In the genomic region with DNA sequence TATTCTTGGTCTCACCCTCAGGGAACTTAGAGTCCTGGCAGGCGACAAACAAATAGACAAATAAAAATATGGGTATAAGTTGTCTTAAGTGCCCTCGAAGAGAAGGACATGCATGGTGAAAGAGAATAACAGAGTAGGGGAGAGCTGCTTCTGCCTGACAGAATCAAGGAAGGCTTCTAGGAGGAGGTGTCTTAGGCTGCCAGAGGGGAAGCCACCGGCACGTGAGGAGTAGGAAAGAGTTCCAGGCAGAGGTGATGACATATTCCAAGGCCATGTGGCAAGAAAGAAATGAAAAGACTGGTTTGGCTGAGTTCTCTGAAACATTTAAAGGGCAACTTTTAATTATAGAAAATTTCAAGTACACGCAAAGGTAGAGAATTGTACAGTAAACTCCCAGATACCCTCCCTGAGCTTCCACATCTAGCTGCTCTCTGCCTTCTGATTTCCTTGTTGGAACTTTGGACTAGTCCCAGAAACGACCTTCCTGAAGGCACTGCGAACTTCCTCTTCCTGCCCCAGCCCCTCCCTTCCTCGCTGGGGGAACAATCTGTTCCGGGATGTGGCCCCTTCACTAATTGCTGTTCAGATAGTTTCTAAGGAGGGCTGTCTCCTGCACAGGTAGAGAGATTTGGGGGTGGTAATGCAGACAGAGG, we compare ENCODE assay signal across 1 cellular context.
TF ChIP-seq lines count a peak whose summit lies in the region.

No MANE protein-coding gene starts in this region.

TF ChIP-seq in GM12878, 131 proteins besides CTCF, POLR2A, EP300 and RAD21 (continued from another document):
- TF ChIP-seq, protein P1, sequence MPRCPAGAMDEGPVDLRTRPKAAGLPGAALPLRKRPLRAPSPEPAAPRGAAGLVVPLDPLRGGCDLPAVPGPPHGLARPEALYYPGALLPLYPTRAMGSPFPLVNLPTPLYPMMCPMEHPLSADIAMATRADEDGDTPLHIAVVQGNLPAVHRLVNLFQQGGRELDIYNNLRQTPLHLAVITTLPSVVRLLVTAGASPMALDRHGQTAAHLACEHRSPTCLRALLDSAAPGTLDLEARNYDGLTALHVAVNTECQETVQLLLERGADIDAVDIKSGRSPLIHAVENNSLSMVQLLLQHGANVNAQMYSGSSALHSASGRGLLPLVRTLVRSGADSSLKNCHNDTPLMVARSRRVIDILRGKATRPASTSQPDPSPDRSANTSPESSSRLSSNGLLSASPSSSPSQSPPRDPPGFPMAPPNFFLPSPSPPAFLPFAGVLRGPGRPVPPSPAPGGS (IDR thresholded peaks at IDR 0.05; ENCODE audit: borderline replicate concordance, insufficient read depth, low read depth, low read length, poor library complexity, severe bottlenecking): no peak
- TF ChIP-seq, protein P2, sequence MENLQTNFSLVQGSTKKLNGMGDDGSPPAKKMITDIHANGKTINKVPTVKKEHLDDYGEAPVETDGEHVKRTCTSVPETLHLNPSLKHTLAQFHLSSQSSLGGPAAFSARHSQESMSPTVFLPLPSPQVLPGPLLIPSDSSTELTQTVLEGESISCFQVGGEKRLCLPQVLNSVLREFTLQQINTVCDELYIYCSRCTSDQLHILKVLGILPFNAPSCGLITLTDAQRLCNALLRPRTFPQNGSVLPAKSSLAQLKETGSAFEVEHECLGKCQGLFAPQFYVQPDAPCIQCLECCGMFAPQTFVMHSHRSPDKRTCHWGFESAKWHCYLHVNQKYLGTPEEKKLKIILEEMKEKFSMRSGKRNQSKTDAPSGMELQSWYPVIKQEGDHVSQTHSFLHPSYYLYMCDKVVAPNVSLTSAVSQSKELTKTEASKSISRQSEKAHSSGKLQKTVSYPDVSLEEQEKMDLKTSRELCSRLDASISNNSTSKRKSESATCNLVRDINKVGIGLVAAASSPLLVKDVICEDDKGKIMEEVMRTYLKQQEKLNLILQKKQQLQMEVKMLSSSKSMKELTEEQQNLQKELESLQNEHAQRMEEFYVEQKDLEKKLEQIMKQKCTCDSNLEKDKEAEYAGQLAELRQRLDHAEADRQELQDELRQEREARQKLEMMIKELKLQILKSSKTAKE (IDR thresholded peaks at IDR 0.05; ENCODE audit: low read depth, poor library complexity, severe bottlenecking): no peak
- TF ChIP-seq, protein P3, sequence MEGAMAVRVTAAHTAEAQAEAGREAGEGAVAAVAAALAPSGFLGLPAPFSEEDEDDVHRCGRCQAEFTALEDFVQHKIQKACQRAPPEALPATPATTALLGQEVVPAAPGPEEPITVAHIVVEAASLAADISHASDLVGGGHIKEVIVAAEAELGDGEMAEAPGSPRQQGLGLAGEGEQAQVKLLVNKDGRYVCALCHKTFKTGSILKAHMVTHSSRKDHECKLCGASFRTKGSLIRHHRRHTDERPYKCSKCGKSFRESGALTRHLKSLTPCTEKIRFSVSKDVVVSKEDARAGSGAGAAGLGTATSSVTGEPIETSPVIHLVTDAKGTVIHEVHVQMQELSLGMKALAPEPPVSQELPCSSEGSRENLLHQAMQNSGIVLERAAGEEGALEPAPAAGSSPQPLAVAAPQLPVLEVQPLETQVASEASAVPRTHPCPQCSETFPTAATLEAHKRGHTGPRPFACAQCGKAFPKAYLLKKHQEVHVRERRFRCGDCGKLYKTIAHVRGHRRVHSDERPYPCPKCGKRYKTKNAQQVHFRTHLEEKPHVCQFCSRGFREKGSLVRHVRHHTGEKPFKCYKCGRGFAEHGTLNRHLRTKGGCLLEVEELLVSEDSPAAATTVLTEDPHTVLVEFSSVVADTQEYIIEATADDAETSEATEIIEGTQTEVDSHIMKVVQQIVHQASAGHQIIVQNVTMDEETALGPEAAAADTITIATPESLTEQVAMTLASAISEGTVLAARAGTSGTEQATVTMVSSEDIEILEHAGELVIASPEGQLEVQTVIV (IDR thresholded peaks at IDR 0.05; ENCODE audit: borderline replicate concordance, partially characterized antibody): no peak
- TF ChIP-seq ZNF274 (IDR thresholded peaks at IDR 0.05; ENCODE audit: insufficient read depth, insufficient read length) (no peak), TCF3 (IDR thresholded peaks at IDR 0.05; ENCODE audit: borderline replicate concordance, insufficient read depth, low read depth, low read length) (no peak), SIN3A (IDR thresholded peaks at IDR 0.05; ENCODE audit: low read depth, low read length) (no peak), CBX3 (IDR thresholded peaks at IDR 0.05; ENCODE audit: borderline replicate concordance, low read depth) (no peak), CHD1 (IDR thresholded peaks at IDR 0.05; ENCODE audit: low read depth, low read length) (no peak), TAF1 (IDR thresholded peaks at IDR 0.05; ENCODE audit: borderline replicate concordance, low read depth, low read length) (no peak), ZNF622 (IDR thresholded peaks at IDR 0.05) (no peak)
- TF ChIP-seq, protein P4, sequence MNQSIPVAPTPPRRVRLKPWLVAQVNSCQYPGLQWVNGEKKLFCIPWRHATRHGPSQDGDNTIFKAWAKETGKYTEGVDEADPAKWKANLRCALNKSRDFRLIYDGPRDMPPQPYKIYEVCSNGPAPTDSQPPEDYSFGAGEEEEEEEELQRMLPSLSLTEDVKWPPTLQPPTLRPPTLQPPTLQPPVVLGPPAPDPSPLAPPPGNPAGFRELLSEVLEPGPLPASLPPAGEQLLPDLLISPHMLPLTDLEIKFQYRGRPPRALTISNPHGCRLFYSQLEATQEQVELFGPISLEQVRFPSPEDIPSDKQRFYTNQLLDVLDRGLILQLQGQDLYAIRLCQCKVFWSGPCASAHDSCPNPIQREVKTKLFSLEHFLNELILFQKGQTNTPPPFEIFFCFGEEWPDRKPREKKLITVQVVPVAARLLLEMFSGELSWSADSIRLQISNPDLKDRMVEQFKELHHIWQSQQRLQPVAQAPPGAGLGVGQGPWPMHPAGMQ (IDR thresholded peaks at IDR 0.05; ENCODE audit: borderline replicate concordance): no peak
- TF ChIP-seq, protein P5, sequence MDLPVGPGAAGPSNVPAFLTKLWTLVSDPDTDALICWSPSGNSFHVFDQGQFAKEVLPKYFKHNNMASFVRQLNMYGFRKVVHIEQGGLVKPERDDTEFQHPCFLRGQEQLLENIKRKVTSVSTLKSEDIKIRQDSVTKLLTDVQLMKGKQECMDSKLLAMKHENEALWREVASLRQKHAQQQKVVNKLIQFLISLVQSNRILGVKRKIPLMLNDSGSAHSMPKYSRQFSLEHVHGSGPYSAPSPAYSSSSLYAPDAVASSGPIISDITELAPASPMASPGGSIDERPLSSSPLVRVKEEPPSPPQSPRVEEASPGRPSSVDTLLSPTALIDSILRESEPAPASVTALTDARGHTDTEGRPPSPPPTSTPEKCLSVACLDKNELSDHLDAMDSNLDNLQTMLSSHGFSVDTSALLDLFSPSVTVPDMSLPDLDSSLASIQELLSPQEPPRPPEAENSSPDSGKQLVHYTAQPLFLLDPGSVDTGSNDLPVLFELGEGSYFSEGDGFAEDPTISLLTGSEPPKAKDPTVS (IDR thresholded peaks at IDR 0.05; ENCODE audit: low read depth, low read length): no peak
- TF ChIP-seq, protein P6, sequence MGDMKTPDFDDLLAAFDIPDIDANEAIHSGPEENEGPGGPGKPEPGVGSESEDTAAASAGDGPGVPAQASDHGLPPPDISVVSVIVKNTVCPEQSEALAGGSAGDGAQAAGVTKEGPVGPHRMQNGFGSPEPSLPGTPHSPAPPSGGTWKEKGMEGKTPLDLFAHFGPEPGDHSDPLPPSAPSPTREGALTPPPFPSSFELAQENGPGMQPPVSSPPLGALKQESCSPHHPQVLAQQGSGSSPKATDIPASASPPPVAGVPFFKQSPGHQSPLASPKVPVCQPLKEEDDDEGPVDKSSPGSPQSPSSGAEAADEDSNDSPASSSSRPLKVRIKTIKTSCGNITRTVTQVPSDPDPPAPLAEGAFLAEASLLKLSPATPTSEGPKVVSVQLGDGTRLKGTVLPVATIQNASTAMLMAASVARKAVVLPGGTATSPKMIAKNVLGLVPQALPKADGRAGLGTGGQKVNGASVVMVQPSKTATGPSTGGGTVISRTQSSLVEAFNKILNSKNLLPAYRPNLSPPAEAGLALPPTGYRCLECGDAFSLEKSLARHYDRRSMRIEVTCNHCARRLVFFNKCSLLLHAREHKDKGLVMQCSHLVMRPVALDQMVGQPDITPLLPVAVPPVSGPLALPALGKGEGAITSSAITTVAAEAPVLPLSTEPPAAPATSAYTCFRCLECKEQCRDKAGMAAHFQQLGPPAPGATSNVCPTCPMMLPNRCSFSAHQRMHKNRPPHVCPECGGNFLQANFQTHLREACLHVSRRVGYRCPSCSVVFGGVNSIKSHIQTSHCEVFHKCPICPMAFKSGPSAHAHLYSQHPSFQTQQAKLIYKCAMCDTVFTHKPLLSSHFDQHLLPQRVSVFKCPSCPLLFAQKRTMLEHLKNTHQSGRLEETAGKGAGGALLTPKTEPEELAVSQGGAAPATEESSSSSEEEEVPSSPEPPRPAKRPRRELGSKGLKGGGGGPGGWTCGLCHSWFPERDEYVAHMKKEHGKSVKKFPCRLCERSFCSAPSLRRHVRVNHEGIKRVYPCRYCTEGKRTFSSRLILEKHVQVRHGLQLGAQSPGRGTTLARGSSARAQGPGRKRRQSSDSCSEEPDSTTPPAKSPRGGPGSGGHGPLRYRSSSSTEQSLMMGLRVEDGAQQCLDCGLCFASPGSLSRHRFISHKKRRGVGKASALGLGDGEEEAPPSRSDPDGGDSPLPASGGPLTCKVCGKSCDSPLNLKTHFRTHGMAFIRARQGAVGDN (IDR thresholded peaks at IDR 0.05): no peak
- TF ChIP-seq, protein P7, sequence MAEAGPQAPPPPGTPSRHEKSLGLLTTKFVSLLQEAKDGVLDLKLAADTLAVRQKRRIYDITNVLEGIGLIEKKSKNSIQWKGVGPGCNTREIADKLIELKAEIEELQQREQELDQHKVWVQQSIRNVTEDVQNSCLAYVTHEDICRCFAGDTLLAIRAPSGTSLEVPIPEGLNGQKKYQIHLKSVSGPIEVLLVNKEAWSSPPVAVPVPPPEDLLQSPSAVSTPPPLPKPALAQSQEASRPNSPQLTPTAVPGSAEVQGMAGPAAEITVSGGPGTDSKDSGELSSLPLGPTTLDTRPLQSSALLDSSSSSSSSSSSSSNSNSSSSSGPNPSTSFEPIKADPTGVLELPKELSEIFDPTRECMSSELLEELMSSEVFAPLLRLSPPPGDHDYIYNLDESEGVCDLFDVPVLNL (IDR thresholded peaks at IDR 0.05; ENCODE audit: low read depth, low read length): no peak
- TF ChIP-seq, protein P8, sequence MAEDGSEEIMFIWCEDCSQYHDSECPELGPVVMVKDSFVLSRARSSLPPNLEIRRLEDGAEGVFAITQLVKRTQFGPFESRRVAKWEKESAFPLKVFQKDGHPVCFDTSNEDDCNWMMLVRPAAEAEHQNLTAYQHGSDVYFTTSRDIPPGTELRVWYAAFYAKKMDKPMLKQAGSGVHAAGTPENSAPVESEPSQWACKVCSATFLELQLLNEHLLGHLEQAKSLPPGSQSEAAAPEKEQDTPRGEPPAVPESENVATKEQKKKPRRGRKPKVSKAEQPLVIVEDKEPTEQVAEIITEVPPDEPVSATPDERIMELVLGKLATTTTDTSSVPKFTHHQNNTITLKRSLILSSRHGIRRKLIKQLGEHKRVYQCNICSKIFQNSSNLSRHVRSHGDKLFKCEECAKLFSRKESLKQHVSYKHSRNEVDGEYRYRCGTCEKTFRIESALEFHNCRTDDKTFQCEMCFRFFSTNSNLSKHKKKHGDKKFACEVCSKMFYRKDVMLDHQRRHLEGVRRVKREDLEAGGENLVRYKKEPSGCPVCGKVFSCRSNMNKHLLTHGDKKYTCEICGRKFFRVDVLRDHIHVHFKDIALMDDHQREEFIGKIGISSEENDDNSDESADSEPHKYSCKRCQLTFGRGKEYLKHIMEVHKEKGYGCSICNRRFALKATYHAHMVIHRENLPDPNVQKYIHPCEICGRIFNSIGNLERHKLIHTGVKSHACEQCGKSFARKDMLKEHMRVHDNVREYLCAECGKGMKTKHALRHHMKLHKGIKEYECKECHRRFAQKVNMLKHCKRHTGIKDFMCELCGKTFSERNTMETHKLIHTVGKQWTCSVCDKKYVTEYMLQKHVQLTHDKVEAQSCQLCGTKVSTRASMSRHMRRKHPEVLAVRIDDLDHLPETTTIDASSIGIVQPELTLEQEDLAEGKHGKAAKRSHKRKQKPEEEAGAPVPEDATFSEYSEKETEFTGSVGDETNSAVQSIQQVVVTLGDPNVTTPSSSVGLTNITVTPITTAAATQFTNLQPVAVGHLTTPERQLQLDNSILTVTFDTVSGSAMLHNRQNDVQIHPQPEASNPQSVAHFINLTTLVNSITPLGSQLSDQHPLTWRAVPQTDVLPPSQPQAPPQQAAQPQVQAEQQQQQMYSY (CRISPR knock-in tag; IDR thresholded peaks at IDR 0.05): no peak
TF ChIP-seq in GM12878: peak in this region for 0.
